ENCODE assay signal across 8 cellular contexts in genomic region chr3:30605706-30606300, GRCh38. TPM values are rescaled to one million over a fixed set of nuclear protein-coding genes. Genes with fewer than 3 reads are reported as not detected.
DNase-seq lines count a peak whose midpoint lies in the region; ATAC-seq and TF ChIP-seq lines count a peak whose summit lies in the region.

No MANE protein-coding gene starts in this region.

- H3K27ac ChIP-seq in duodenal mucosa (ENCODE audit: low read depth, low read length), result peak overlapping the region; percentile 92
- H3K27ac ChIP-seq in naive thymus-derived CD4-positive, alpha-beta T cell (ENCODE audit: low read depth, low read length), result peak overlapping the region; percentile 91

- H3K4me1 ChIP-seq in Loucy (ENCODE audit: insufficient read depth, low read length, poor library complexity, severe bottlenecking), result peaks cover 71% of the 10 kb centered on the region
- peaks cover 21 to 32% of the 10 kb centered on the region in 2 donors for H3K4me1 ChIP-seq in duodenal mucosa (ENCODE audit: control insufficient read depth in 1 of 2, insufficient read depth in 2 of 2, low read length in 2 of 2)
- peaks cover 25 to 39% of the 10 kb centered on the region in 2 donors for H3K4me1 ChIP-seq in naive thymus-derived CD4-positive, alpha-beta T cell (ENCODE audit: control insufficient read depth in 2 of 2, insufficient read depth in 2 of 2, low read length in 2 of 2)

- H3K9me3 ChIP-seq in Loucy (ENCODE audit: insufficient read depth, low read depth, low read length), result no peaks in the 10 kb centered on the region
- H3K9me3 ChIP-seq in duodenal mucosa (ENCODE audit: control insufficient read depth in 1 of 2, low read length in 2 of 2), result no peaks in the 10 kb centered on the region
- H3K9me3 ChIP-seq in naive thymus-derived CD4-positive, alpha-beta T cell (ENCODE audit: control insufficient read depth in 2 of 3, low read length in 3 of 3), result no peaks in the 10 kb centered on the region

- H3K9me2 ChIP-seq in Loucy (replicated peaks; ENCODE audit: low read depth, low read length), result no peaks in the 10 kb centered on the region

- peak overlapping the region; percentile 84 to 100 (median 99) for H3K4me3 Mint-ChIP-seq in naive thymus-derived CD4-positive, alpha-beta T cell

- intact Hi-C loops in naive thymus-derived CD4-positive, alpha-beta T cell (cut with micrococcal nuclease), result loop anchor here (1.0 to 5.0 kb wide), 12 partner anchors 8 to 926 kb away; partner anchors contain the start of gene STT3B (in 1 of the 2)

- H3K27ac Mint-ChIP-seq in naive thymus-derived CD4-positive, alpha-beta T cell, result peak overlapping the region; percentile 91 to 100 (median 97)

- TF ChIP-seq CTCF in AG04449 (IDR thresholded peaks at IDR 0.05; ENCODE audit: insufficient read depth, low read length, missing control alignments) (no peak), Loucy (conservative IDR thresholded peaks at IDR 0.05; ENCODE audit: low read length) (no peak)

- H3K4me1 Mint-ChIP-seq in naive thymus-derived CD4-positive, alpha-beta T cell, result peaks cover 40 to 66% (median 57%) of the 10 kb centered on the region in 7 donors

- H3K36me3 ChIP-seq in Loucy (ENCODE audit: insufficient read depth, low read length), result no peaks in the 10 kb centered on the region
- no peaks in the 10 kb centered on the region for H3K36me3 ChIP-seq in duodenal mucosa (ENCODE audit: control insufficient read depth in 1 of 2, insufficient read depth in 2 of 2, low read length in 2 of 2)
- H3K36me3 ChIP-seq in naive thymus-derived CD4-positive, alpha-beta T cell (ENCODE audit: control insufficient read depth in 2 of 3, insufficient read depth in 3 of 3, low read length in 3 of 3), result peaks cover 0 to 13% (median 0%) of the 10 kb centered on the region in 3 experiments

- H3K4me3 ChIP-seq in AG04449 (ENCODE audit: low read depth, low read length) (peak overlapping the region; percentile 85), Loucy (ENCODE audit: low read length, poor library complexity, severe bottlenecking) (peak overlapping the region; percentile 96), duodenal mucosa (ENCODE audit: low read depth in 1 of 2, low read length in 2 of 2) (peak overlapping the region; percentile 83 to 92)
- peak overlapping the region; percentile 76 for H3K4me3 ChIP-seq in naive thymus-derived CD4-positive, alpha-beta T cell (ENCODE audit: low read length)

- peaks cover 52% of the 10 kb centered on the region for H3K79me2 ChIP-seq in Loucy (ENCODE audit: insufficient read depth, low read length)

- peaks cover 0 to 2% (median 0%) of the 10 kb centered on the region in 11 donors for H3K9me3 Mint-ChIP-seq in naive thymus-derived CD4-positive, alpha-beta T cell

- peaks cover 0 to 25% (median 13%) of the 10 kb centered on the region in 5 donors for H3K36me3 Mint-ChIP-seq in naive thymus-derived CD4-positive, alpha-beta T cell

- H4K20me1 ChIP-seq in Loucy (ENCODE audit: insufficient read depth, low read length, poor library complexity, severe bottlenecking), result peaks cover 31% of the 10 kb centered on the region

- peak overlapping the region; percentile 47; the same call in 1 of the 2 replicates for H2AFZ ChIP-seq in Loucy (ENCODE audit: low read length)

- POLR2A ChIA-PET in AG04449 (lab: Yijun Ruan, JAX), result interaction anchor here (0.7 to 1.9 kb wide), 6 partner anchors 19 to 407 kb away, joined by 3 to 6 read pairs (median 3); no protein-coding TSS in a partner anchor
- POLR2A ChIA-PET in naive thymus-derived CD4-positive, alpha-beta T cell (lab: Charles Lee), result interaction anchor here (0.6 to 27.4 kb wide), 17 partner anchors 13 to 927 kb away, joined by 3 to 853 read pairs (median 4); partner anchors contain the start of gene STT3B

- H3K27me3 ChIP-seq in Loucy (ENCODE audit: insufficient read depth, low read length, poor library complexity, severe bottlenecking) (no peaks in the 10 kb centered on the region), duodenal mucosa (ENCODE audit: control insufficient read depth in 1 of 2, insufficient read depth in 2 of 2, low read length in 2 of 2) (no peaks in the 10 kb centered on the region)
- no peaks in the 10 kb centered on the region for H3K27me3 ChIP-seq in naive thymus-derived CD4-positive, alpha-beta T cell (ENCODE audit: control insufficient read depth in 2 of 2, insufficient read depth in 2 of 2, low read length in 2 of 2)

- H3F3A ChIP-seq in Loucy (ENCODE audit: low read depth), result peaks cover 8% of the 10 kb centered on the region; the same call in 1 of the 2 replicates

- CTCF ChIA-PET in AG04449 (lab: Yijun Ruan, JAX), result interaction anchor here (0.6 to 1.1 kb wide), 5 partner anchors 10 to 564 kb away, joined by 3 to 4 read pairs (median 3); no protein-coding TSS in a partner anchor
- CTCF ChIA-PET in naive thymus-derived CD4-positive, alpha-beta T cell (lab: Charles Lee), result interaction anchor here (0.6 to 4.1 kb wide), 6 partner anchors 23 to 395 kb away, joined by 3 to 20 read pairs (median 5); no protein-coding TSS in a partner anchor

- peak overlapping the region; percentile 94 for H3K4me2 ChIP-seq in Loucy (ENCODE audit: low read depth, low read length, poor library complexity, severe bottlenecking)

- H3K27me3 Mint-ChIP-seq in naive thymus-derived CD4-positive, alpha-beta T cell, result no peaks in the 10 kb centered on the region

- no peak for ATAC-seq in naive thymus-derived CD4-positive, alpha-beta T cell
- ATAC-seq in GM18517 (IDR thresholded peaks at IDR 0.05; ENCODE audit: unreplicated experiment), result no peak

- H3K9ac ChIP-seq in Loucy (ENCODE audit: low read depth, low read length, poor library complexity, severe bottlenecking) (peak overlapping the region; percentile 97), duodenal mucosa (ENCODE audit: low read depth in 1 of 2, low read length in 2 of 2) (peak overlapping the region; percentile 76 to 94)

- DNase-seq in AG04449 (ENCODE audit: low read depth, low spot score), result no peak
- DNase-seq in naive thymus-derived CD4-positive, alpha-beta T cell, result no peak
- DNase-seq in GF-D8 (lab: John Stamatoyannopoulos, UW), result no peak
- DNase-seq in stimulated activated CD4-positive, alpha-beta T cell treated with anti-CD3 and anti-CD28 coated beads, Interleukin-4, amount 100 ng/mL, for 4 hours, result no peak
- DNase-seq in SW480 (ENCODE audit: low spot score), result no peak

RNA-seq across cellular contexts. Expression of gene TGFBR2, which starts 0.6 kb away (rescaled TPM):
- total RNA-seq in naive thymus-derived CD4-positive, alpha-beta T cell, result 100 to 1,000 TPM in 4 of 5 experiments, 10 to 100 TPM in 1; 63.0 to 171 (median 155) TPM
- polyA plus RNA-seq in naive thymus-derived CD4-positive, alpha-beta T cell, result 100 to 1,000 TPM; 150 to 263 TPM
